Comparison of ENCODE assay signal across 8 cellular contexts in the genomic region with DNA sequence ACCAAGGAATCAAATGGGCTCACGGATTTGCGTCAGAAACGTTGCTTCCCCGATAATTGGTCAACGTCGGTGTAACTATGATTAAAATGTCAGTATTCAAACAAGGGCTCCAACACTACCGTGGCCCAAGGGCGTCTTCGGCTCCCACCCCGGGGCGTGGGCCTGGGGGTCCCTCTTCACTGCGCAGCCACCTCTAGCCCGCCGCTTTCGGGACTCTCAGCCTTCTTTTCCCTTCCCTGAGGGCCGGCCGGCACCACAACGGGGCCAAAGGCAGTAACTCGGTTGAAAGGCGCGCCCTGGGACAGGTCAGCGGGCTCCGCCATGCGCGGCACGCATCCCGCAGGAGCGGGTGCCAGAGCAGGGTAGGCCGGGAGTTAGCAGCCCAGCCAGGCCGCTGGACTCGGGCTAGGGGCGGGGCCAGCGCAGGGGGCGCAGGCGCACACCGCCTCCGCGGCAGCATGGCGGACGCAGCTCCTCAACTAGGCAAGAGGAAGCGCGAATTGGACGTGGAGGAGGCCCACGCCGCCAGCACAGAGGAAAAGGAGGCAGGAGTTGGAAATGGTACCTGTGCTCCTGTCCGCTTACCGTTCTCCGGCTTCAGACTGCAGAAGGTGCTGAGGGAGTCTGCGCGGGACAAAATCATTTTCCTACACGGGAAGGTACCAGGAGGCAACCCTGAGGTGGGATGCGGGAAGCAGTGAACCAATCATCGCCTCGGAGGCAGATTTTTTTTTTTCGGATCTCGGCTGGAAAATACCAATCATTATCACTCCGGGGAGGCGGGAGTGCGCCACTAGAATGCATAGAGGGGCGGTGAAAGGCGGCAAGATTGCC. TPM values are rescaled to one million over a fixed set of nuclear protein-coding genes. Genes with fewer than 3 reads are reported as not detected.
A peak's percentile ranks its signal among the peaks of the same experiment; 100 is the strongest.
DNase-seq lines count a peak whose midpoint lies in the region; ATAC-seq and TF ChIP-seq lines count a peak whose summit lies in the region.

A gene with protein sequence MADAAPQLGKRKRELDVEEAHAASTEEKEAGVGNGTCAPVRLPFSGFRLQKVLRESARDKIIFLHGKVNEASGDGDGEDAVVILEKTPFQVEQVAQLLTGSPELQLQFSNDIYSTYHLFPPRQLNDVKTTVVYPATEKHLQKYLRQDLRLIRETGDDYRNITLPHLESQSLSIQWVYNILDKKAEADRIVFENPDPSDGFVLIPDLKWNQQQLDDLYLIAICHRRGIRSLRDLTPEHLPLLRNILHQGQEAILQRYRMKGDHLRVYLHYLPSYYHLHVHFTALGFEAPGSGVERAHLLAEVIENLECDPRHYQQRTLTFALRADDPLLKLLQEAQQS (plus strand): TSS at position 438 of the 834 bp plus-strand sequence. CDS start 21 bp downstream, at position 459.

- H3K36me3 ChIP-seq in prostate gland: no peaks in the 10 kb centered on the region
- no peaks in the 10 kb centered on the region for H3K36me3 ChIP-seq in urinary bladder (ENCODE audit: insufficient read depth)

- peak within 1 kb of the TSS; percentile 83 to 91 for H3K27ac ChIP-seq in prostate gland
- H3K27ac ChIP-seq in urinary bladder (ENCODE audit: low read depth): peak within 1 kb of the TSS; percentile 73

- intact Hi-C loops in T-helper 1 cell treated with Interleukin-12 subunit alpha and Interleukin-12 subunit beta and Interleukin-4 antibody, amounts not matched to agents 30 ng/mL and 1 ng/mL, for 36 hours (cut with micrococcal nuclease): loop anchor here (1.0 to 5.0 kb wide), 10 partner anchors 13 to 712 kb away; a partner anchor contains a TSS
- intact Hi-C loops in left cardiac atrium (cut with DNase I) (no loop called here), prostate gland (cut with DNase I) (no loop called here)

- no peak for TF ChIP-seq CTCF in GM13977 (IDR thresholded peaks at IDR 0.05; ENCODE audit: extremely low read depth, insufficient read depth, missing control alignments)
- peak in 1 of 4 experiments; percentile 22 for TF ChIP-seq CTCF in prostate gland (IDR thresholded peaks at IDR 0.05)

- H3K27me3 ChIP-seq in prostate gland (replicated peaks; ENCODE audit: insufficient read depth): no peaks in the 10 kb centered on the region

- in situ Hi-C loops in GM13977 (cut with MboI; ENCODE audit: low pct_unique_long_range_greater_than_20kb, low sequenced_read_pairs, unreplicated experiment): no loop called here

- H3K4me1 ChIP-seq in prostate gland (replicated peaks) (no peaks in the 10 kb centered on the region), urinary bladder (ENCODE audit: insufficient read depth) (no peaks in the 10 kb centered on the region)

- peak; percentile 68 for TF ChIP-seq POLR2A in prostate gland (IDR thresholded peaks at IDR 0.05)

- DNase-seq in GM13977 (ENCODE audit: low spot score) (peak; percentile 91), NCI-H146 (lab: John Stamatoyannopoulos, UW) (peak; percentile 90), amniotic stem cell (lab: John Stamatoyannopoulos, UW) (peak; percentile 76), left cardiac atrium (peak; percentile 92), prostate gland (ENCODE audit: low spot score) (peak; percentile 87)

- ATAC-seq in HG02852 (IDR thresholded peaks at IDR 0.05; ENCODE audit: unreplicated experiment) (peak; percentile 85), left cardiac atrium (peak; percentile 99)

- no peaks in the 10 kb centered on the region for H3K9me3 ChIP-seq in prostate gland

- H3K4me3 ChIP-seq in prostate gland (peak within 1 kb of the TSS; percentile 52 to 54), urinary bladder (ENCODE audit: low read depth, low read length) (peak within 1 kb of the TSS; percentile 51)

- WGBS in prostate gland: under 1% methylated on average over 56 of the region's 61 CpGs
- WGBS in urinary bladder: 1% methylated on average over 61 of the region's 61 CpGs

RNA-seq across cellular contexts. Expression of the gene that starts here (rescaled TPM):
- 37.4 and 38.0 TPM in 2 replicates for total RNA-seq in T-helper 1 cell treated with Interleukin-12 subunit alpha and Interleukin-12 subunit beta and Interleukin-4 antibody, amounts not matched to agents 30 ng/mL and 1 ng/mL, for 36 hours
- total RNA-seq in left cardiac atrium (10 to 100 TPM; 11.3 to 13.1 TPM), prostate gland (10 to 100 TPM; 12.6 to 17.5 TPM), urinary bladder (6.7 TPM)
- polyA plus RNA-seq in urinary bladder: 28.3 TPM

Comparison
In these comparisons a context has a peak if more than half of its experiments do, and no peak if none do; other contexts are left out.
1. Peak in every context shown above with its lines: DNase-seq, ATAC-seq, H3K4me3 ChIP-seq and H3K27ac ChIP-seq.